In genomic region chr4:83112239-83112638, GRCh38 we compare ENCODE assay signal across 8 cellular contexts. TPM values are rescaled to one million over a fixed set of nuclear protein-coding genes. Genes with fewer than 3 reads are reported as not detected.
DNase-seq lines count a peak whose midpoint lies in the region; ATAC-seq and TF ChIP-seq lines count a peak whose summit lies in the region.

No MANE protein-coding gene starts in this region.

- peaks cover 49% of the 10 kb centered on the region for H3K27me3 Mint-ChIP-seq in CD4-positive, CD25-positive, alpha-beta regulatory T cell
- H3K27me3 Mint-ChIP-seq in activated naive CD8-positive, alpha-beta T cell: no peaks in the 10 kb centered on the region

- peak overlapping the region; percentile 91 to 98 (median 93) for H3K27ac Mint-ChIP-seq in CD4-positive, CD25-positive, alpha-beta regulatory T cell
- H3K27ac Mint-ChIP-seq in activated naive CD8-positive, alpha-beta T cell: peak overlapping the region; percentile 96

- peak overlapping the region; percentile 91 for H3K4me3 ChIP-seq in CD4-positive, CD25-positive, alpha-beta regulatory T cell (ENCODE audit: low read depth, low read length)
- no peak overlapping the region for H3K4me3 ChIP-seq in aorta (ENCODE audit: low read length in 2 of 2)
- no peak overlapping the region for H3K4me3 ChIP-seq in right atrium auricular region
- H3K4me3 ChIP-seq in mesenchymal stem cell (ENCODE audit: insufficient read depth in 1 of 2, low read depth in 1 of 2, low read length in 2 of 2): no peak overlapping the region

- H3K9me3 Mint-ChIP-seq in CD4-positive, CD25-positive, alpha-beta regulatory T cell: no peaks in the 10 kb centered on the region
- H3K9me3 Mint-ChIP-seq in activated naive CD8-positive, alpha-beta T cell (ENCODE audit: low read depth): no peaks in the 10 kb centered on the region

- H2AK5ac ChIP-seq in mesenchymal stem cell (ENCODE audit: low read length, severe bottlenecking): no peak overlapping the region

- H3K4ac ChIP-seq in mesenchymal stem cell (ENCODE audit: low read depth in 1 of 2, low read length in 2 of 2): no peak overlapping the region

- no peak overlapping the region for H3K9ac ChIP-seq in mesenchymal stem cell (ENCODE audit: low read length)

- H3K79me1 ChIP-seq in mesenchymal stem cell (replicated peaks; ENCODE audit: low read length, poor library complexity, severe bottlenecking): no peaks in the 10 kb centered on the region

- H2AFZ ChIP-seq in mesenchymal stem cell (ENCODE audit: low read depth, low read length): no peak overlapping the region

- peak overlapping the region; percentile 61 to 95 (median 94) for H3K4me3 Mint-ChIP-seq in CD4-positive, CD25-positive, alpha-beta regulatory T cell
- peak overlapping the region; percentile 94 for H3K4me3 Mint-ChIP-seq in activated naive CD8-positive, alpha-beta T cell

- no peak overlapping the region for H2BK5ac ChIP-seq in mesenchymal stem cell (ENCODE audit: low read depth, low read length, poor library complexity, severe bottlenecking)

- H3K18ac ChIP-seq in mesenchymal stem cell (ENCODE audit: low read depth in 1 of 2, low read length in 2 of 2): peak overlapping the region in 1 of 2 experiments; percentile 41

- H3K36me3 ChIP-seq in CD4-positive, CD25-positive, alpha-beta regulatory T cell (ENCODE audit: control insufficient read depth, insufficient read depth, low read length): no peaks in the 10 kb centered on the region
- H3K36me3 ChIP-seq in aorta (ENCODE audit: control insufficient read depth in 1 of 2, insufficient read depth in 2 of 2, low read length in 1 of 2) (no peaks in the 10 kb centered on the region), right atrium auricular region (no peaks in the 10 kb centered on the region), mesenchymal stem cell (ENCODE audit: control insufficient read depth in 1 of 2, insufficient read depth in 2 of 2, low read depth in 1 of 2, low read length in 2 of 2) (no peaks in the 10 kb centered on the region)

- H3K4me1 Mint-ChIP-seq in CD4-positive, CD25-positive, alpha-beta regulatory T cell: peaks cover 8 to 60% (median 25%) of the 10 kb centered on the region in 4 donors
- peaks cover 62% of the 10 kb centered on the region for H3K4me1 Mint-ChIP-seq in activated naive CD8-positive, alpha-beta T cell (ENCODE audit: low read depth)

- peaks cover 53% of the 10 kb centered on the region for H3K4me1 ChIP-seq in CD4-positive, CD25-positive, alpha-beta regulatory T cell (ENCODE audit: control insufficient read depth, insufficient read depth, low read length, poor library complexity, severe bottlenecking)
- no peaks in the 10 kb centered on the region for H3K4me1 ChIP-seq in aorta (ENCODE audit: control insufficient read depth in 1 of 2, insufficient read depth in 2 of 2, low read length in 2 of 2)
- peaks cover 0 to 11% of the 10 kb centered on the region in 2 donors for H3K4me1 ChIP-seq in right atrium auricular region
- H3K4me1 ChIP-seq in mesenchymal stem cell (ENCODE audit: control insufficient read depth, insufficient read depth, low read depth, low read length): peaks cover 3% of the 10 kb centered on the region

- 84 to 93% methylated on average over 2 of the region's 2 CpGs for WGBS in aorta, 2 donors
- 100% methylated on average over 2 of the region's 2 CpGs for WGBS in mesenchymal stem cell

- no peaks in the 10 kb centered on the region for H3K36me3 Mint-ChIP-seq in CD4-positive, CD25-positive, alpha-beta regulatory T cell
- peaks cover 3% of the 10 kb centered on the region for H3K36me3 Mint-ChIP-seq in activated naive CD8-positive, alpha-beta T cell

- no peak overlapping the region for H2BK12ac ChIP-seq in mesenchymal stem cell (ENCODE audit: low read length in 2 of 2)

- H3K23ac ChIP-seq in mesenchymal stem cell (ENCODE audit: low read length in 2 of 2): no peak overlapping the region

- H3K27ac ChIP-seq in CD4-positive, CD25-positive, alpha-beta regulatory T cell (ENCODE audit: insufficient read depth, low read length, poor library complexity, severe bottlenecking): peak overlapping the region; percentile 81
- H3K27ac ChIP-seq in aorta (ENCODE audit: low read depth in 1 of 2, low read length in 2 of 2) (no peak overlapping the region), right atrium auricular region (no peak overlapping the region), mesenchymal stem cell (ENCODE audit: low read length, poor library complexity, severe bottlenecking) (no peak overlapping the region)

- H3K9me3 ChIP-seq in CD4-positive, CD25-positive, alpha-beta regulatory T cell (ENCODE audit: control insufficient read depth in 2 of 2, low read length in 2 of 2): no peaks in the 10 kb centered on the region
- H3K9me3 ChIP-seq in aorta (ENCODE audit: control insufficient read depth, low read length): no peaks in the 10 kb centered on the region
- no peaks in the 10 kb centered on the region for H3K9me3 ChIP-seq in right atrium auricular region
- H3K9me3 ChIP-seq in mesenchymal stem cell (ENCODE audit: control insufficient read depth, low read length): no peaks in the 10 kb centered on the region

- peak; percentile 38 for TF ChIP-seq POLR2A in GM19099 (IDR thresholded peaks at IDR 0.05; ENCODE audit: extremely low read depth, insufficient read length, low read depth)

- no peak overlapping the region for H3K14ac ChIP-seq in mesenchymal stem cell (ENCODE audit: low read length in 2 of 2)

- H4K8ac ChIP-seq in mesenchymal stem cell (ENCODE audit: low read length): no peak overlapping the region

- intact Hi-C loops in aorta (cut with DNase I): no loop called here

- no peak overlapping the region for H4K91ac ChIP-seq in mesenchymal stem cell (ENCODE audit: low read length)

- H2BK15ac ChIP-seq in mesenchymal stem cell (ENCODE audit: low read depth, poor library complexity, severe bottlenecking): no peak overlapping the region

- no peak overlapping the region for H3K4me2 ChIP-seq in mesenchymal stem cell (ENCODE audit: low read length, poor library complexity, severe bottlenecking)

- H3K27me3 ChIP-seq in CD4-positive, CD25-positive, alpha-beta regulatory T cell (ENCODE audit: control insufficient read depth, insufficient read depth, low read length): no peaks in the 10 kb centered on the region
- H3K27me3 ChIP-seq in aorta (ENCODE audit: control insufficient read depth in 1 of 2, insufficient read depth in 2 of 2, low read length in 1 of 2) (no peaks in the 10 kb centered on the region), right atrium auricular region (no peaks in the 10 kb centered on the region), mesenchymal stem cell (ENCODE audit: control insufficient read depth in 1 of 2, insufficient read depth in 1 of 2, low read length in 2 of 2) (peaks cover 0 to 9% of the 10 kb centered on the region in 2 experiments)

- no peak overlapping the region for H2BK120ac ChIP-seq in mesenchymal stem cell (ENCODE audit: low read depth, low read length)

- no peak for TF ChIP-seq CTCF in right atrium auricular region (IDR thresholded peaks at IDR 0.05)

- ATAC-seq in CD4-positive, CD25-positive, alpha-beta regulatory T cell (ENCODE audit: low read depth in 2 of 2): no peak
- peak; percentile 35 for ATAC-seq in HG03565 (IDR thresholded peaks at IDR 0.05; ENCODE audit: unreplicated experiment)
- ATAC-seq in aorta (ENCODE audit: low FRiP score): no peak

- peak in 2 of 3 donors; percentile 13 to 54 for DNase-seq in CD4-positive, CD25-positive, alpha-beta regulatory T cell
- DNase-seq in aorta: no peak
- DNase-seq in right atrium auricular region (ENCODE audit: low spot score): no peak
- no peak for DNase-seq in mesenchymal stem cell
- DNase-seq in cerebellum (ENCODE audit: low spot score): no peak

RNA-seq across cellular contexts. Expression of gene PLAC8, which starts 2.3 kb away (rescaled TPM):
- 70.0 TPM for total RNA-seq in CD4-positive, CD25-positive, alpha-beta regulatory T cell
- 100 to 1,000 TPM; 128 to 236 (median 189) TPM for polyA plus RNA-seq in CD4-positive, CD25-positive, alpha-beta regulatory T cell
- 1 to 10 TPM; 3.5 to 4.2 TPM for total RNA-seq in aorta
- 10 to 100 TPM in 1 of 2 donors, 1 to 10 TPM in 1; 3.2 to 48.1 TPM for polyA plus RNA-seq in aorta
- total RNA-seq in right atrium auricular region: 1 to 10 TPM in 1 of 2 donors, under 1 TPM in 1; 0.48 to 2.1 TPM
- 33.2 TPM for polyA plus RNA-seq in mesenchymal stem cell (2013, experiment 1 of 2)
- polyA plus RNA-seq in mesenchymal stem cell (2013, experiment 2 of 2): 36.4 TPM
- 0.82 TPM for total RNA-seq in cerebellum

Comparison
In these comparisons a context has a peak if more than half of its experiments do, and no peak if none do; other contexts are left out.
1. DNase-seq: peak in CD4-positive, CD25-positive, alpha-beta regulatory T cell (2 of 3); none in aorta (0 of 2), right atrium auricular region (single experiment), mesenchymal stem cell (single experiment) and cerebellum (single experiment).
2. RNA of gene PLAC8, which starts 2.3 kb away (total RNA-seq): 70.0 TPM in CD4-positive, CD25-positive, alpha-beta regulatory T cell (single experiment); 3.5 to 4.2 TPM in aorta, 0.48 to 2.1 TPM in right atrium auricular region and 0.82 TPM in cerebellum (single experiment); every median in the first group is over 10 times any median in the second.